Comparison of ENCODE assay signal across 12 cellular contexts in genomic region chr18:79948719-79949411, GRCh38. TPM values are rescaled to one million over a fixed set of nuclear protein-coding genes. Genes with fewer than 3 reads are reported as not detected.
DNase-seq lines count a peak whose midpoint lies in the region; ATAC-seq and TF ChIP-seq lines count a peak whose summit lies in the region.
"Had no signal": no experiment of that assay in that cellular context is flagged by ENCODE, and none has a peak within 500 bp of the region (broad histone marks: within the 10 kb centered on the region; RNA-seq: fewer than 3 reads in every experiment).

No MANE protein-coding gene starts in this region.

- peaks cover 12% of the 10 kb centered on the region for H3F3A ChIP-seq in neural progenitor cell (ENCODE audit: low read depth)

- H3K36me3 Mint-ChIP-seq in CD14-positive monocyte (peaks cover 35 to 50% of the 10 kb centered on the region in 2 donors), chondrocyte (ENCODE audit: low read depth) (no peaks in the 10 kb centered on the region), neural progenitor cell (peaks cover 9% of the 10 kb centered on the region)

- H3K4me3 ChIP-seq in neural progenitor cell (no peak overlapping the region), BE2C (ENCODE audit: low read depth, low read length) (no peak overlapping the region)
- H3K4me3 ChIP-seq: cardiac muscle cell had no signal

- H3K9me3 ChIP-seq in neural progenitor cell (ENCODE audit: low read depth) (no peaks in the 10 kb centered on the region), BE2C (no peaks in the 10 kb centered on the region)

- peaks cover 9% of the 10 kb centered on the region for H3K79me2 ChIP-seq in neural progenitor cell (ENCODE audit: low read depth)

- POLR2A ChIA-PET in HEK293T (lab: Yijun Ruan, JAX) = interaction anchor here (1.1 kb wide), 1 partner anchor 40 kb away, joined by 3 read pairs; no protein-coding TSS in a partner anchor

- H3K36me3 ChIP-seq in neural progenitor cell (no peaks in the 10 kb centered on the region), BE2C (no peaks in the 10 kb centered on the region)
- H3K36me3 ChIP-seq: cardiac muscle cell had no signal

- H3K4me1 ChIP-seq in neural progenitor cell = peaks cover 13% of the 10 kb centered on the region
- H3K4me1 ChIP-seq in BE2C = no peaks in the 10 kb centered on the region

- H3K27ac Mint-ChIP-seq in CD14-positive monocyte (peak overlapping the region; percentile 85 to 94 (median 93)), chondrocyte (ENCODE audit: unreplicated experiment) (no peak overlapping the region), neural progenitor cell (no peak overlapping the region)

- no peaks in the 10 kb centered on the region for H3K9me3 Mint-ChIP-seq in CD14-positive monocyte
- no peaks in the 10 kb centered on the region for H3K9me3 Mint-ChIP-seq in chondrocyte (ENCODE audit: low read depth)
- H3K9me3 Mint-ChIP-seq in neural progenitor cell = no peaks in the 10 kb centered on the region

- H3K4me2 ChIP-seq in neural progenitor cell = no peak overlapping the region

- no peak overlapping the region for H2AFZ ChIP-seq in neural progenitor cell (replicated peaks)

- intact Hi-C loops in CD14-positive monocyte (cut with micrococcal nuclease) = loop anchor here (5.0 to 10.0 kb wide), 4 partner anchors 37 to 262 kb away; partner anchors contain the start of gene ADNP2 (in 1 of the 2)

- no peak for ATAC-seq in GM18858 (IDR thresholded peaks at IDR 0.05; ENCODE audit: unreplicated experiment)

- peak overlapping the region; percentile 46 to 87 for H3K4me3 Mint-ChIP-seq in CD14-positive monocyte
- H3K4me3 Mint-ChIP-seq in chondrocyte (ENCODE audit: unreplicated experiment) = no peak overlapping the region
- peak overlapping the region; percentile 48 for H3K4me3 Mint-ChIP-seq in neural progenitor cell

- H3K27me3 Mint-ChIP-seq in CD14-positive monocyte (ENCODE audit: low read depth in 3 of 3) = peaks cover under 1 to 11% (median 5%) of the 10 kb centered on the region in 3 donors
- no peaks in the 10 kb centered on the region for H3K27me3 Mint-ChIP-seq in chondrocyte (ENCODE audit: low read depth)
- H3K27me3 Mint-ChIP-seq in neural progenitor cell (ENCODE audit: insufficient read depth, low read depth) = peaks cover 15% of the 10 kb centered on the region

- H4K20me1 ChIP-seq in neural progenitor cell (ENCODE audit: low read depth) = peaks cover 58% of the 10 kb centered on the region

- H3K9ac ChIP-seq in neural progenitor cell = no peak overlapping the region

- peaks cover 48% of the 10 kb centered on the region for H3K27me3 ChIP-seq in neural progenitor cell
- H3K27me3 ChIP-seq in BE2C = no peaks in the 10 kb centered on the region

- H3K4me1 Mint-ChIP-seq in CD14-positive monocyte (peaks cover 37% of the 10 kb centered on the region), chondrocyte (ENCODE audit: low read depth) (peaks cover 56% of the 10 kb centered on the region), neural progenitor cell (peaks cover 33% of the 10 kb centered on the region)

- CTCF ChIA-PET in HEK293T (lab: Yijun Ruan, JAX) = no interaction called here

- TF ChIP-seq CTCF in CD14-positive monocyte (IDR thresholded peaks at IDR 0.05) = no peak
- TF ChIP-seq CTCF in chondrocyte (IDR thresholded peaks at IDR 0.05) = no peak
- TF ChIP-seq CTCF in neural progenitor cell (IDR thresholded peaks at IDR 0.05) = no peak
- no peak for TF ChIP-seq CTCF in BE2C (IDR thresholded peaks at IDR 0.05; ENCODE audit: low read depth, low read length)

- DNase-seq in CD14-positive monocyte (ENCODE audit: low spot score) (peak; percentile 37), D341Med (ENCODE audit: low spot score) (peak; percentile 26), chondrocyte (ENCODE audit: low spot score) (peak; percentile 42), neural progenitor cell (ENCODE audit: low spot score) (no peak), HEK293T (ENCODE audit: extremely low spot score) (no peak), AML-193 (lab: John Stamatoyannopoulos, UW) (no peak), BE2C (no peak)
- DNase-seq: DMS79, NCI-H1048, SW 1271 had no signal

- H3K27ac ChIP-seq in neural progenitor cell = no peak overlapping the region
- H3K27ac ChIP-seq: cardiac muscle cell had no signal

TF ChIP-seq in HEK293T, 16 proteins besides CTCF, POLR2A, EP300 and RAD21:
- TF ChIP-seq CTBP1 (IDR thresholded peaks at IDR 0.05; ENCODE audit: borderline replicate concordance) = no peak
- TF ChIP-seq HDGF (IDR thresholded peaks at IDR 0.05; ENCODE audit: borderline replicate concordance) = no peak
- TF ChIP-seq ZNF384 (IDR thresholded peaks at IDR 0.05) = no peak
- no peak for TF ChIP-seq ARNT (IDR thresholded peaks at IDR 0.05)
- TF ChIP-seq ELF4 (IDR thresholded peaks at IDR 0.05) = no peak
- TF ChIP-seq PKNOX1 (IDR thresholded peaks at IDR 0.05) = no peak
- TF ChIP-seq L3MBTL2 (conservative IDR thresholded peaks at IDR 0.05) = no peak
- TF ChIP-seq NFRKB (IDR thresholded peaks at IDR 0.05) = no peak
- no peak for TF ChIP-seq LEF1 (IDR thresholded peaks at IDR 0.05; ENCODE audit: borderline replicate concordance)
- no peak for TF ChIP-seq TARDBP (IDR thresholded peaks at IDR 0.05)
- no peak for TF ChIP-seq FOXA1 (IDR thresholded peaks at IDR 0.05)
- TF ChIP-seq SUZ12 (IDR thresholded peaks at IDR 0.05) = no peak
- no peak for TF ChIP-seq BHLHE40 (IDR thresholded peaks at IDR 0.05; ENCODE audit: borderline replicate concordance)
- no peak for TF ChIP-seq FOXK2 (IDR thresholded peaks at IDR 0.05)
TF ChIP-seq in HEK293T: peak in this region for 0.

RNA-seq across cellular contexts. Expression of gene SLC66A2, which starts 2.6 kb away (rescaled TPM):
- polyA plus RNA-seq in CD14-positive monocyte = 10 to 100 TPM; 26.8 to 33.8 TPM
- total RNA-seq in chondrocyte = 27.6 to 32.1 TPM (median 29.1 TPM) in 3 replicates
- 5.8 and 22.3 TPM in 2 replicates for total RNA-seq in neural progenitor cell (ENCODE audit: low replicate concordance)
- polyA plus RNA-seq in BE2C (2012; ENCODE audit: insufficient read depth, insufficient read length, low read depth) = 17.6 TPM

RNA-seq across cellular contexts. Expression of gene HSBP1L1, which starts 15.6 kb away (rescaled TPM):
- 10 to 100 TPM in 1 of 2 donors, 1 to 10 TPM in 1; 2.5 to 10.8 TPM for polyA plus RNA-seq in CD14-positive monocyte
- total RNA-seq in chondrocyte (0.99 to 5.4 TPM (median 5.1 TPM) in 3 replicates), neural progenitor cell (ENCODE audit: low replicate concordance) (1.7 TPM in 1 of 2 replicates, not detected in the other)
- polyA plus RNA-seq in BE2C (2012; ENCODE audit: insufficient read depth, insufficient read length, low read depth) = 12.1 TPM

RNA-seq across cellular contexts. Expression of gene TXNL4A, which starts 39.5 kb away (rescaled TPM):
- polyA plus RNA-seq in CD14-positive monocyte = 100 to 1,000 TPM; 150 to 192 TPM
- 141 to 143 TPM (median 141 TPM) in 3 replicates for total RNA-seq in chondrocyte
- total RNA-seq in neural progenitor cell (ENCODE audit: low replicate concordance) = 44.3 and 56.4 TPM in 2 replicates
- polyA plus RNA-seq in BE2C (2012; ENCODE audit: insufficient read depth, insufficient read length, low read depth) = 177 TPM

Comparison
In these comparisons a context has a peak if more than half of its experiments do, and no peak if none do; other contexts are left out.
1. DNase-seq: peak in CD14-positive monocyte (single experiment), D341Med (single experiment) and chondrocyte (single experiment); none in neural progenitor cell (single experiment), HEK293T (single experiment), AML-193 (0 of 2) and BE2C (single experiment).
2. H3K27ac Mint-ChIP-seq: peak in CD14-positive monocyte (7 of 7); none in chondrocyte (single experiment) and neural progenitor cell (single experiment).